In genomic region chr12:125492354-125493270, GRCh38 we compare ENCODE assay signal across 22 cellular contexts.
DNase-seq lines count a peak whose midpoint lies in the region; ATAC-seq and TF ChIP-seq lines count a peak whose summit lies in the region.
"Had no signal": no experiment of that assay in that cellular context is flagged by ENCODE, and none has a peak within 500 bp of the region (broad histone marks: within the 10 kb centered on the region; RNA-seq: fewer than 3 reads in every experiment).

No MANE protein-coding gene starts in this region.

- no peaks in the 10 kb centered on the region for H3K4me1 ChIP-seq in upper lobe of right lung

- ATAC-seq in upper lobe of right lung (peak; percentile 39), HG03565 (IDR thresholded peaks at IDR 0.05; ENCODE audit: unreplicated experiment) (no peak), GM18907 (IDR thresholded peaks at IDR 0.05; ENCODE audit: unreplicated experiment) (no peak)

- no peaks in the 10 kb centered on the region for H3K4me1 Mint-ChIP-seq in activated naive CD4-positive, alpha-beta T cell treated with anti-CD3 and anti-CD28 coated beads, Interleukin-2, amount 10 ng/mL, durations not matched to agents 7 days and 5 days

- H3K4me3 ChIP-seq in upper lobe of right lung, result no peak overlapping the region
- H3K4me3 ChIP-seq: PC-9 had no signal

- no peaks in the 10 kb centered on the region for H3K36me3 Mint-ChIP-seq in activated naive CD4-positive, alpha-beta T cell treated with anti-CD3 and anti-CD28 coated beads, Interleukin-2, amount 10 ng/mL, durations not matched to agents 7 days and 5 days

- no peaks in the 10 kb centered on the region for H3K27me3 ChIP-seq in upper lobe of right lung

- no peaks in the 10 kb centered on the region for H3K36me3 ChIP-seq in upper lobe of right lung

- TF ChIP-seq CTCF in upper lobe of right lung (IDR thresholded peaks at IDR 0.05), result no peak

- H3K9me3 ChIP-seq in upper lobe of right lung, result no peaks in the 10 kb centered on the region

- CTCF ChIA-PET in activated naive CD4-positive, alpha-beta T cell treated with anti-CD3 and anti-CD28 coated beads, Interleukin-2, amount 10 ng/mL, durations not matched to agents 7 days and 5 days (lab: Charles Lee), result no interaction called here

- no peaks in the 10 kb centered on the region for H3K27me3 Mint-ChIP-seq in activated naive CD4-positive, alpha-beta T cell treated with anti-CD3 and anti-CD28 coated beads, Interleukin-2, amount 10 ng/mL, durations not matched to agents 7 days and 5 days

- no peak overlapping the region for H3K27ac ChIP-seq in upper lobe of right lung
- H3K27ac ChIP-seq: PC-9, RWPE1 had no signal

- intact Hi-C loops in upper lobe of right lung (cut with DNase I), result no loop called here

- H3K27ac Mint-ChIP-seq in activated naive CD4-positive, alpha-beta T cell treated with anti-CD3 and anti-CD28 coated beads, Interleukin-2, amount 10 ng/mL, durations not matched to agents 7 days and 5 days, result peak overlapping the region; percentile 50
- H3K27ac Mint-ChIP-seq: H9, HFFc6 had no signal

- peaks cover 12% of the 10 kb centered on the region for H3K9me3 Mint-ChIP-seq in activated naive CD4-positive, alpha-beta T cell treated with anti-CD3 and anti-CD28 coated beads, Interleukin-2, amount 10 ng/mL, durations not matched to agents 7 days and 5 days

- no peak overlapping the region for H3K4me3 Mint-ChIP-seq in activated naive CD4-positive, alpha-beta T cell treated with anti-CD3 and anti-CD28 coated beads, Interleukin-2, amount 10 ng/mL, durations not matched to agents 7 days and 5 days
- H3K4me3 Mint-ChIP-seq: H9, HFFc6 had no signal

- no peak for DNase-seq in activated naive CD4-positive, alpha-beta T cell treated with anti-CD3 and anti-CD28 coated beads, Interleukin-2, amount 10 ng/mL, durations not matched to agents 7 days and 5 days
- no peak for DNase-seq in activated naive CD4-positive, alpha-beta T cell (lab: John Stamatoyannopoulos, UW)
- DNase-seq in RPMI8226, result peak; percentile 4
- peak; percentile 21 for DNase-seq in mucosa of gallbladder (ENCODE audit: low spot score)
- no peak for DNase-seq in upper lobe of right lung
- no peak for DNase-seq in NCI-H446 treated with DMSO at 0.1 percent for 48 hours (lab: John Stamatoyannopoulos, UW)
- DNase-seq: 8988T, DMS153, DND-41, H9, HFFc6, IMR-90, KG1, MM.1S, NCI-H2029, NCI-H2227 treated with DMSO at 0.1 percent for 48 hours, NCI-H524, PC-9, SHP77 had no signal

Comparison
In these comparisons a context has a peak if more than half of its experiments do, and no peak if none do; other contexts are left out.
1. DNase-seq: peak in RPMI8226 (single experiment) and mucosa of gallbladder (single experiment); none in activated naive CD4-positive, alpha-beta T cell treated with anti-CD3 and anti-CD28 coated beads, Interleukin-2, amount 10 ng/mL, durations not matched to agents 7 days and 5 days (single experiment), activated naive CD4-positive, alpha-beta T cell (0 of 4), upper lobe of right lung (single experiment) and NCI-H446 treated with DMSO at 0.1 percent for 48 hours (single experiment).